ENCODE assay signal across 33 cellular contexts in the genomic region with DNA sequence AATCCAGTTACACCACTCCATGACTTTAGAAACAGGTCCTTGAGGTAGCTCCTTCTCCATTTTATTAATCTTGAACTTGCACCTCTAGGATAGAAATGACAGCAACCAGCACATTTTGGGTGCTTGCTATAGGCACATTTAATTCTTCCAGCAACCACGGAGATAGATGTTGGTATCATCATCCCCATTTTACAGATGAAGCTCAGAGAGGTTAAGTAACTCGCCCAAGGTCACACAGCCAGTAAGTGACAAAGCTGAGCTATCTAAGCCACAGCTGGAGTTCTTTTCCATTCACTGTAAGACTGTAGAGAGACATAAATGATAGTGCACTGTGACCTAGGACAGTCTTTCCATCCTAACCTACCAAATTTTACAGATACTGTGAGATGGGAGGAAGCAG.
"Had no signal": no experiment of that assay in that cellular context is flagged by ENCODE, and none has a peak within 500 bp of the region (broad histone marks: within the 10 kb centered on the region; RNA-seq: fewer than 3 reads in every experiment).

No MANE protein-coding gene starts in this region.

- H3K36me3 ChIP-seq: adrenal gland, ascending aorta, brain microvascular endothelial cell, breast epithelium, cardiac muscle cell had no signal

- H3K4me3 ChIP-seq: adrenal gland, ascending aorta, body of pancreas, breast epithelium, cardiac muscle cell had no signal

- H3K4me1 ChIP-seq: adrenal gland, ascending aorta, body of pancreas, breast epithelium had no signal

- DNase-seq: activated effector memory CD4-positive, alpha-beta T cell treated with anti-CD3 and anti-CD28 coated beads, Interleukin-2, amount 50 U/mL, for 16 hours; activated effector memory CD4-positive, alpha-beta T cell treated with Interleukin-2 at 50 U/mL for 16 hours; activated gamma-delta T cell treated with Interleukin-2 at 50 U/mL for 16 hours; activated naive CD4-positive, alpha-beta T cell; activated naive CD4-positive, alpha-beta T cell treated with anti-CD3 and anti-CD28 coated beads for 36 hours; activated naive CD4-positive, alpha-beta T cell treated with anti-CD3 and anti-CD28 coated beads, Interleukin-2, amount 10 ng/mL, durations not matched to agents 7 days and 5 days; activated naive CD4-positive, alpha-beta T cell treated with anti-CD3 and anti-CD28 coated beads, Interleukin-2, amount 50 U/mL, for 16 hours; activated naive CD4-positive, alpha-beta T cell treated with Interleukin-2 at 50 U/mL for 16 hours; activated naive CD8-positive, alpha-beta T cell treated with anti-CD3 and anti-CD28 coated beads for 36 hours; activated naive CD8-positive, alpha-beta T cell treated with anti-CD3 and anti-CD28 coated beads, Interleukin-2, amount 10 ng/mL, durations not matched to agents 7 days and 5 days; activated naive CD8-positive, alpha-beta T cell treated with anti-CD3 and anti-CD28 coated beads, Interleukin-2, amount 50 U/mL, for 24 hours; activated T-cell treated with anti-CD3 and anti-CD28 coated beads, Interleukin-2, amount 50 U/mL, for 24 hours; activated T-cell treated with anti-CD3 and anti-CD28 coated beads, Interleukin-2, amount 50 U/mL, for 4 hours; activated T-cell treated with anti-CD3 and anti-CD28 coated beads, Interleukin-2, amount 50 U/mL, for 48 hours; activated T-cell treated with anti-CD3 and anti-CD28 coated beads, Interleukin-2, amount 50 U/mL, for 72 hours; adrenal gland; amniotic stem cell; amygdala; anterior cingulate cortex; aorta; body of pancreas; brain microvascular endothelial cell; caudate nucleus; central memory CD4-positive, alpha-beta T cell; cerebellar nuclear complex had no signal

- ATAC-seq: activated naive CD4-positive, alpha-beta T cell treated with anti-CD3 and anti-CD28 coated beads, Interleukin-2, amount 50 U/mL, for 72 hours; activated naive CD8-positive, alpha-beta T cell treated with anti-CD3 and anti-CD28 coated beads, Interleukin-2, amount 50 U/mL, for 24 hours; activated T-cell treated with anti-CD3 and anti-CD28 coated beads, Interleukin-2, amount 50 U/mL, for 4 hours; activated T-cell treated with anti-CD3 and anti-CD28 coated beads, Interleukin-2, amount 50 U/mL, for 72 hours; activated T-helper 17 cell treated with anti-CD3 and anti-CD28 coated beads, Interleukin-2, amount 50 U/mL, for 72 hours; body of pancreas had no signal

- H3K9me3 ChIP-seq: adrenal gland, body of pancreas, breast epithelium had no signal

- H3K27me3 ChIP-seq: adrenal gland, ascending aorta, body of pancreas, brain microvascular endothelial cell, cardiac muscle cell had no signal

- H3K27ac ChIP-seq: adrenal gland, ascending aorta, body of pancreas, brain microvascular endothelial cell, breast epithelium, cardiac muscle cell had no signal

- FAIRE-seq: astrocyte, bronchial epithelial cell, colon had no signal
